In the genomic region with DNA sequence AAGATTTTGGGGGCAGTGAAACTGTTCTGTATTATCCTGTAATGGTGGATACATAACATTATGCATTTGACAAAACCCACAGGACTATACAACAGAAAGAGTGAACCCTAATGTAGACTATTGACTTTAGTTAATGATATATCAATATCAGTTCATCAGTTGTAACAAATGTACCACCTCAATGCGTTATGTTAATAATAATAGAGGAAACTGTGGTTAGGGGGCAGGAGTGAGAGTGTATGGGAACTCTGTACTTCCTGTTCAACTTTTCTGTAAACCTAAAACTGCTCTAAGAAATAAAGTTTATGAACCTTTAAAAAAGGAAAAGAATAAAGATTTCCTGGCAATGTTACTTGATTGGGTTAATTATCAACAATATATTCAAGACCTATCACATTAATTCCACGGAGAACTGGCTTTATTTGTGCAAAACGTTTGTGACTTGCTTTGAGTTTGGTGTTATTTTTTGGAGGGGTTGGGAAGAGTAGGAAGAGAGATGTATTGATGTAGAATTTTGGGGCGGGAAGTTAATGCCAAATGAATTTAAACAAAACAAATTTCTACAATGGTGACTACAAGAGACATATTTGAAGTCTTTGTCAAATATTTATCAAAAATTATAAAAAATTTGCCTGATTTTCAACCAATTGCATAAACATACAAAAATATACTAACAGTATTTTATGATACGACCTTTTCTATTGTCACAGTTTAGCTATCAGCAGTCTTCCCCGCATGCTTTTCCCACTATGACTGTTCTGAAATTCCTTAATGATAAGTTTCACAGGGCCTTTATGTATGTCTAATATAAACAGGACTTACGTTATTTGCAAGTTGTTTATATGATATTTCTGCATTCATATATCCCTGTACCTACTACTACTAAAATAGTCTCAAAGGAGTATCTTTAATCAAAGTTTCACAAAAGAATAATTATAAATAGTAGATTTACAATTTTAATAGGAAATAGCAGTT, we compare ENCODE assay signal across 8 cellular contexts. TPM values are rescaled to one million over a fixed set of nuclear protein-coding genes. Genes with fewer than 3 reads are reported as not detected.
A peak's percentile ranks its signal among the peaks of the same experiment; 100 is the strongest.
DNase-seq lines count a peak whose midpoint lies in the region; ATAC-seq and TF ChIP-seq lines count a peak whose summit lies in the region.

No MANE protein-coding gene starts in this region.

- H2AFZ ChIP-seq in IMR-90 (replicated peaks; ENCODE audit: low read length, poor library complexity), result no peak overlapping the region

- peak overlapping the region; percentile 82 for H3K4me2 ChIP-seq in IMR-90 (ENCODE audit: low read depth, low read length)

- H2BK15ac ChIP-seq in IMR-90 (ENCODE audit: low read depth, low read length), result peak overlapping the region; percentile 96

- H3K27ac ChIP-seq in CD8-positive, alpha-beta memory T cell (ENCODE audit: low read depth, low read length), result peak overlapping the region; percentile 93
- H3K27ac ChIP-seq in IMR-90 (ENCODE audit: insufficient read depth, low read length), result peak overlapping the region; percentile 59; the same call in 1 of the 2 replicates

- H4K5ac ChIP-seq in IMR-90 (ENCODE audit: low read depth, low read length), result peak overlapping the region; percentile 37; the same call in 1 of the 2 replicates

- H3K18ac ChIP-seq in IMR-90 (ENCODE audit: low read depth, low read length), result peak overlapping the region; percentile 80; the same call in 1 of the 2 replicates

- peaks cover 43% of the 10 kb centered on the region for H3K4me1 ChIP-seq in CD8-positive, alpha-beta memory T cell (ENCODE audit: insufficient read depth, low read length)
- H3K4me1 ChIP-seq in IMR-90 (ENCODE audit: control insufficient read depth, insufficient read depth, low read length) (0 out of 2 replicates have a peak, but pooled peaks cover 2% of the 10 kb centered on the region), adipocyte (ENCODE audit: control insufficient read depth, insufficient read depth, low read length) (peaks cover 25% of the 10 kb centered on the region)

- intact Hi-C loops in IMR-90 (cut with micrococcal nuclease) (no loop called here), natural killer cell (cut with micrococcal nuclease) (loop anchor here (5.0 kb wide), 6 partner anchors 80 to 565 kb away; a partner anchor contains a TSS)

- CTCF ChIA-PET in CD8-positive, alpha-beta memory T cell (lab: Charles Lee), result interaction anchor here (1.1 to 2.0 kb wide), 4 partner anchors 18 to 123 kb away, joined by 3 to 6 read pairs (median 3); no protein-coding TSS in a partner anchor
- CTCF ChIA-PET in IMR-90 (lab: Yijun Ruan, JAX), result interaction anchor here (0.7 to 2.0 kb wide), 2 partner anchors 60 to 116 kb away, joined by 3 to 5 read pairs; no protein-coding TSS in a partner anchor

- H3K9me3 Mint-ChIP-seq in CD8-positive, alpha-beta memory T cell, result no peaks in the 10 kb centered on the region
- no peaks in the 10 kb centered on the region for H3K9me3 Mint-ChIP-seq in natural killer cell

- no TSS peak for BruUV-seq in IMR-90 (replicated peaks; lab: Mats Ljungman, UMichigan)

- peak overlapping the region; percentile 99 for H2BK5ac ChIP-seq in IMR-90 (ENCODE audit: low read depth, low read length, poor library complexity, severe bottlenecking)

- H3K4me3 ChIP-seq in CD8-positive, alpha-beta memory T cell (ENCODE audit: low read length), result peak overlapping the region; percentile 46
- H3K4me3 ChIP-seq in IMR-90 (ENCODE audit: insufficient read depth, low read depth, low read length) (no peak overlapping the region), adipocyte (ENCODE audit: low read length) (peak overlapping the region; percentile 100)

- TF ChIP-seq CTCF in IMR-90 (conservative IDR thresholded peaks at IDR 0.05; ENCODE audit: low read depth, low read length) (no peak), natural killer cell (IDR thresholded peaks at IDR 0.05) (no peak)

- peaks cover 10 to 18% of the 10 kb centered on the region in 2 experiments; a peak in 3 of 4 replicates for H3K79me1 ChIP-seq in IMR-90 (ENCODE audit: low read depth in 1 of 2, low read length in 2 of 2)

- 100% methylated on average over 2 of the region's 7 CpGs; no CpG with 5 or more reads in 1 of the 2 experiments for WGBS in IMR-90 (ENCODE audit: extremely low coverage in 2 of 2, insufficient read length in 1 of 2), 2 experiments

- H3K9ac ChIP-seq in IMR-90 (ENCODE audit: low read depth, low read length), result peak overlapping the region; percentile 35; the same call in 1 of the 2 replicates
- peak overlapping the region; percentile 93 for H3K9ac ChIP-seq in adipocyte (ENCODE audit: low read length)

- peak overlapping the region; percentile 84 for H4K91ac ChIP-seq in IMR-90 (ENCODE audit: insufficient read depth, low read depth, low read length)

- peak overlapping the region in 7 of 8 donors; percentile 51 to 91 (median 81) for H3K27ac Mint-ChIP-seq in CD8-positive, alpha-beta memory T cell
- peak overlapping the region; percentile 93 to 99 for H3K27ac Mint-ChIP-seq in natural killer cell

- dilution Hi-C loops in IMR-90 (cut with HindIII; ENCODE audit: low sequenced_read_pairs, unreplicated experiment), result no loop called here

- ATAC-seq in IMR-90 (ENCODE audit: low read depth) (no peak), natural killer cell (no peak), HG02852 (IDR thresholded peaks at IDR 0.05; ENCODE audit: unreplicated experiment) (no peak), GM18867 (IDR thresholded peaks at IDR 0.05; ENCODE audit: unreplicated experiment) (no peak)

- TF ChIP-seq RAD21 in IMR-90 (IDR thresholded peaks at IDR 0.05; ENCODE audit: low read length), result 0 out of 2 replicates have a peak, but pooled peaks have one; percentile 12

- H3K36me3 ChIP-seq in CD8-positive, alpha-beta memory T cell (ENCODE audit: insufficient read depth, low read length), result no peaks in the 10 kb centered on the region
- H3K36me3 ChIP-seq in IMR-90 (ENCODE audit: control insufficient read depth, insufficient read depth, low read length) (peaks cover 2% of the 10 kb centered on the region), adipocyte (ENCODE audit: control insufficient read depth, insufficient read depth, low read length, severe bottlenecking) (no peaks in the 10 kb centered on the region)

- H2BK120ac ChIP-seq in IMR-90 (ENCODE audit: low read depth, low read length), result peak overlapping the region; percentile 64

- H3K9me3 ChIP-seq in CD8-positive, alpha-beta memory T cell (ENCODE audit: low read length), result no peaks in the 10 kb centered on the region
- H3K9me3 ChIP-seq in IMR-90 (ENCODE audit: control insufficient read depth, insufficient read depth, low read length), result no peaks in the 10 kb centered on the region
- no peaks in the 10 kb centered on the region for H3K9me3 ChIP-seq in adipocyte (ENCODE audit: control insufficient read depth, low read length)

- peaks cover 50 to 59% (median 59%) of the 10 kb centered on the region in 3 donors for H3K4me1 Mint-ChIP-seq in CD8-positive, alpha-beta memory T cell
- peaks cover 46 to 56% of the 10 kb centered on the region in 2 donors for H3K4me1 Mint-ChIP-seq in natural killer cell

- in situ Hi-C loops in IMR-90 (cut with MboI; ENCODE audit: low sequenced_read_pairs), result no loop called here

- H4K20me1 ChIP-seq in IMR-90 (ENCODE audit: insufficient read depth, low read length), result peaks cover 25% of the 10 kb centered on the region

- peak overlapping the region; percentile 34 to 97 (median 42) for H3K4me3 Mint-ChIP-seq in CD8-positive, alpha-beta memory T cell
- H3K4me3 Mint-ChIP-seq in natural killer cell, result peak overlapping the region; percentile 10

- no peaks in the 10 kb centered on the region for H3K27me3 ChIP-seq in CD8-positive, alpha-beta memory T cell (ENCODE audit: insufficient read depth, low read length, poor library complexity, severe bottlenecking)
- no peaks in the 10 kb centered on the region for H3K27me3 ChIP-seq in IMR-90 (ENCODE audit: control insufficient read depth, insufficient read depth, low read length)
- no peaks in the 10 kb centered on the region for H3K27me3 ChIP-seq in adipocyte (replicated peaks; ENCODE audit: control insufficient read depth, insufficient read depth, low read length)

- peak in 2 of 5 donors; percentile 15 to 29 for DNase-seq in CD8-positive, alpha-beta memory T cell
- DNase-seq in IMR-90, result peak; percentile 84
- no peak for DNase-seq in adipocyte (ENCODE audit: low read depth)
- no peak for DNase-seq in natural killer cell
- no peak for DNase-seq in activated CD4-positive, CD25-positive, alpha-beta regulatory T cell (lab: John Stamatoyannopoulos, UW)
- no peak for DNase-seq in COLO668 (lab: John Stamatoyannopoulos, UW; ENCODE audit: unreplicated experiment)

- peaks cover 0 to 18% (median 0%) of the 10 kb centered on the region in 3 donors for H3K36me3 Mint-ChIP-seq in CD8-positive, alpha-beta memory T cell
- no peaks in the 10 kb centered on the region for H3K36me3 Mint-ChIP-seq in natural killer cell

- peak overlapping the region; percentile 95 for H2BK20ac ChIP-seq in IMR-90 (ENCODE audit: low read depth, low read length)

- H4K8ac ChIP-seq in IMR-90 (ENCODE audit: low read depth in 2 of 2, low read length in 2 of 2), result peak overlapping the region; percentile 86 to 88

- peaks cover 0 to 3% of the 10 kb centered on the region in 2 donors for H3K27me3 Mint-ChIP-seq in CD8-positive, alpha-beta memory T cell
- no peaks in the 10 kb centered on the region for H3K27me3 Mint-ChIP-seq in natural killer cell (ENCODE audit: low read depth in 2 of 2)

- peak overlapping the region; percentile 85; the same call in 1 of the 2 replicates for H3K4ac ChIP-seq in IMR-90 (ENCODE audit: low read depth, low read length)

- 0 out of 2 replicates have a peak, but pooled peaks have one; percentile 13 for TF ChIP-seq POLR2A in IMR-90 (IDR thresholded peaks at IDR 0.05; ENCODE audit: low read depth, low read length)

- H3K56ac ChIP-seq in IMR-90 (ENCODE audit: extremely low read depth, insufficient read depth, low read length), result peak overlapping the region; percentile 82

- H2AK9ac ChIP-seq in IMR-90 (replicated peaks; ENCODE audit: low read depth, low read length, poor library complexity), result no peak overlapping the region

- POLR2A ChIA-PET in CD8-positive, alpha-beta memory T cell (lab: Charles Lee), result interaction anchor here (1.5 to 2.0 kb wide), 2 partner anchors 367 to 936 kb away, joined by 3 to 4 read pairs; a partner anchor contains a TSS
- POLR2A ChIA-PET in IMR-90 (lab: Charles Lee; ENCODE audit: unreplicated experiment), result interaction anchor here (0.6 to 1.0 kb wide), 4 partner anchors 20 to 192 kb away, joined by 3 to 4 read pairs (median 3); no protein-coding TSS in a partner anchor

- peak overlapping the region; percentile 95 for H3K14ac ChIP-seq in IMR-90 (replicated peaks; ENCODE audit: low read depth, low read length)

- H3K23ac ChIP-seq in IMR-90 (ENCODE audit: low read depth, low read length), result peak overlapping the region; percentile 85; the same call in 1 of the 2 replicates

- H2AK5ac ChIP-seq in IMR-90 (ENCODE audit: low read depth, low read length), result no peak overlapping the region

- 0 out of 2 replicates have a peak, but pooled peaks cover 3% of the 10 kb centered on the region for H3K9me1 ChIP-seq in IMR-90 (ENCODE audit: insufficient read depth, low read length)

RNA-seq across cellular contexts. Expression of a gene that starts 2.1 kb away (rescaled TPM):
- total RNA-seq in CD8-positive, alpha-beta memory T cell, result 100 to 1,000 TPM; 105 to 110 TPM
- polyA plus RNA-seq in CD8-positive, alpha-beta memory T cell, result 100 TPM
- total RNA-seq in IMR-90 (2012; rRNA removed), result 77.8 and 216 TPM in 2 replicates
- 466 and 588 TPM in 2 replicates for polyA plus RNA-seq in IMR-90 (2012; rRNA removed)
- polyA plus RNA-seq in IMR-90 (2012; cell fraction: cytosol; rRNA removed), result 457 and 1,011 TPM in 2 replicates
- 258 and 509 TPM in 2 replicates for polyA plus RNA-seq in IMR-90 (2012; cell fraction: nucleus; rRNA removed; ENCODE audit: low replicate concordance)
- total RNA-seq in natural killer cell, result 100 to 1,000 TPM; 100 to 117 (median 109) TPM
